Comparison of ENCODE assay signal across 1 cellular context in genomic region chr13:114281351-114282142, GRCh38.
A peak's percentile ranks its signal among the peaks of the same experiment; 100 is the strongest.
TF ChIP-seq lines count a peak whose summit lies in the region.

UPF3A (plus strand) TSS chr13:114281601; CDS start chr13:114281640, 39 bp downstream.

TF ChIP-seq in HepG2, 621 proteins besides CTCF, POLR2A, EP300 and RAD21 (continued from another document and continues in another):
- TF ChIP-seq AFF4 (CRISPR knock-in tag; IDR thresholded peaks at IDR 0.05) (no peak), ZNF639 (CRISPR knock-in tag; conservative IDR thresholded peaks at IDR 0.05) (peak; percentile 96; the same call in 1 of the 2 replicates), TCF7L2 (IDR thresholded peaks at IDR 0.05; ENCODE audit: low read depth, low read length) (no peak), SIN3B (IDR thresholded peaks at IDR 0.05; ENCODE audit: low read length) (no peak), NR2F1 (CRISPR knock-in tag; IDR thresholded peaks at IDR 0.05) (peak; percentile 94 to 96), ZNF619 (CRISPR knock-in tag; IDR thresholded peaks at IDR 0.05) (no peak), ZMYM2 (CRISPR knock-in tag; IDR thresholded peaks at IDR 0.05) (no peak), ZGPAT (CRISPR knock-in tag; IDR thresholded peaks at IDR 0.05) (0 out of 2 replicates have a peak, but pooled peaks have one; percentile 19), POGK (CRISPR knock-in tag; conservative IDR thresholded peaks at IDR 0.05) (peak; percentile 85), BCLAF1 (IDR thresholded peaks at IDR 0.05) (no peak), SYNCRIP (IDR thresholded peaks at IDR 0.05; ENCODE audit: insufficient read depth, low read depth, low read length) (no peak), ZNF263 (CRISPR knock-in tag; IDR thresholded peaks at IDR 0.05) (no peak), MIXL1 (CRISPR knock-in tag; IDR thresholded peaks at IDR 0.05) (no peak), ZSCAN22 (CRISPR knock-in tag; IDR thresholded peaks at IDR 0.05) (no peak), MATR3 (CRISPR knock-in tag; IDR thresholded peaks at IDR 0.05) (no peak), SUZ12 (IDR thresholded peaks at IDR 0.05; ENCODE audit: low read depth, low read length) (no peak), IRF9 (CRISPR knock-in tag; IDR thresholded peaks at IDR 0.05; ENCODE audit: borderline replicate concordance) (no peak), ZNF552 (CRISPR knock-in tag; IDR thresholded peaks at IDR 0.05; ENCODE audit: borderline replicate concordance) (no peak), GZF1 (CRISPR knock-in tag; IDR thresholded peaks at IDR 0.05) (no peak), ZNF839 (CRISPR knock-in tag; IDR thresholded peaks at IDR 0.05; ENCODE audit: borderline replicate concordance) (no peak), ZNF280D (CRISPR knock-in tag; IDR thresholded peaks at IDR 0.05) (no peak), RBM39 (IDR thresholded peaks at IDR 0.05; ENCODE audit: low read depth, low read length, poor library complexity, severe bottlenecking) (no peak), ZNF703 (CRISPR knock-in tag; IDR thresholded peaks at IDR 0.05; ENCODE audit: borderline replicate concordance) (no peak; the same call in none of the 2 replicates), TFAP4 (IDR thresholded peaks at IDR 0.05; ENCODE audit: borderline replicate concordance, low read depth) (peak; percentile 58; the same call in 1 of the 2 replicates), NCOA5 (CRISPR knock-in tag; IDR thresholded peaks at IDR 0.05) (no peak), DBP (CRISPR knock-in tag; IDR thresholded peaks at IDR 0.05; ENCODE audit: not compliant biosample characterization) (no peak), ZBTB1 (CRISPR knock-in tag; IDR thresholded peaks at IDR 0.05; ENCODE audit: borderline replicate concordance) (no peak), ATRX (CRISPR knock-in tag; IDR thresholded peaks at IDR 0.05; ENCODE audit: borderline replicate concordance) (no peak), ZNF224 (CRISPR knock-in tag; IDR thresholded peaks at IDR 0.05) (no peak), GABPA (IDR thresholded peaks at IDR 0.05; ENCODE audit: low read depth, low read length) (peak; percentile 40; the same call in 1 of the 2 replicates), GABPA (CRISPR knock-in tag; IDR thresholded peaks at IDR 0.05; ENCODE audit: low read depth) (0 out of 2 replicates have a peak, but pooled peaks have one; percentile 32), ZNF24 (IDR thresholded peaks at IDR 0.05) (no peak), ZNF83 (CRISPR knock-in tag; IDR thresholded peaks at IDR 0.05; ENCODE audit: borderline replicate concordance) (no peak), MBD4 (IDR thresholded peaks at IDR 0.05; ENCODE audit: borderline replicate concordance, low read length) (no peak), HBP1 (CRISPR knock-in tag; IDR thresholded peaks at IDR 0.05; ENCODE audit: low read depth) (no peak), ZNF33B (CRISPR knock-in tag; IDR thresholded peaks at IDR 0.05) (no peak), HINFP (CRISPR knock-in tag; IDR thresholded peaks at IDR 0.05; ENCODE audit: low read depth) (peak; percentile 52; the same call in 1 of the 2 replicates), KAT2B (IDR thresholded peaks at IDR 0.05; ENCODE audit: borderline replicate concordance, low read depth, low read length) (no peak), PHF5A (CRISPR knock-in tag; IDR thresholded peaks at IDR 0.05; ENCODE audit: low read depth, unreplicated experiment) (peak; percentile 17)
